ENCODE assay signal across 8 cellular contexts in genomic region chr12:122872815-122873361, GRCh38. TPM values are rescaled to one million over a fixed set of nuclear protein-coding genes. Genes with fewer than 3 reads are reported as not detected.
A peak's percentile ranks its signal among the peaks of the same experiment; 100 is the strongest.
DNase-seq lines count a peak whose midpoint lies in the region; ATAC-seq and TF ChIP-seq lines count a peak whose summit lies in the region.

No MANE protein-coding gene starts in this region.

- peaks cover 72 to 74% of the 10 kb centered on the region in 2 donors for H3K4me1 ChIP-seq in thyroid gland

- intact Hi-C loops in thyroid gland (cut with DNase I), result no loop called here

- DNase-seq in activated T-cell treated with anti-CD3 and anti-CD28 coated beads, Interleukin-2, amount 50 U/mL, for 24 hours, result peak; percentile 27
- DNase-seq in activated T-cell treated with anti-CD3 and anti-CD28 coated beads, Interleukin-2, amount 50 U/mL, for 48 hours, result no peak
- DNase-seq in memory B cell (ENCODE audit: low spot score in 2 of 2) (no peak), thyroid gland (peak; percentile 87 to 88), NCI-H748 treated with DMSO at 0.1 percent for 48 hours (lab: John Stamatoyannopoulos, UW) (no peak)
- DNase-seq in activated CD4-positive, CD25-positive, alpha-beta regulatory T cell treated with anti-CD3 and anti-CD28 coated beads, Interleukin-2, amount 50 U/mL, for 72 hours, result no peak

- H3K27me3 ChIP-seq in thyroid gland, result no peaks in the 10 kb centered on the region

- 24 to 35% methylated on average over 12 of the region's 12 CpGs for WGBS in thyroid gland, 2 donors

- no peaks in the 10 kb centered on the region for H3K9me3 Mint-ChIP-seq in activated T-cell treated with anti-CD3 and anti-CD28 coated beads, Interleukin-2, amount 50 U/mL, for 24 hours
- no peaks in the 10 kb centered on the region for H3K9me3 Mint-ChIP-seq in memory B cell

- H3K27ac Mint-ChIP-seq in activated T-cell treated with anti-CD3 and anti-CD28 coated beads, Interleukin-2, amount 50 U/mL, for 24 hours, result no peak overlapping the region
- H3K27ac Mint-ChIP-seq in memory B cell, result peak overlapping the region; percentile 74

- H3K36me3 Mint-ChIP-seq in activated T-cell treated with anti-CD3 and anti-CD28 coated beads, Interleukin-2, amount 50 U/mL, for 24 hours (ENCODE audit: low read depth), result peaks cover 45% of the 10 kb centered on the region
- peaks cover 17% of the 10 kb centered on the region for H3K36me3 Mint-ChIP-seq in memory B cell

- no peak overlapping the region for H3K4me3 ChIP-seq in thyroid gland (replicated peaks in 1 of 3)

- peak overlapping the region; percentile 47 for H3K27ac ChIP-seq in angular gyrus (ENCODE audit: low read depth, low read length)
- peak overlapping the region; percentile 88 to 92 (median 92) for H3K27ac ChIP-seq in thyroid gland

- H3K4me1 Mint-ChIP-seq in activated T-cell treated with anti-CD3 and anti-CD28 coated beads, Interleukin-2, amount 50 U/mL, for 24 hours (ENCODE audit: low read depth), result peaks cover 70% of the 10 kb centered on the region
- peaks cover 60% of the 10 kb centered on the region for H3K4me1 Mint-ChIP-seq in memory B cell

- peaks cover 17 to 24% of the 10 kb centered on the region in 2 donors for H3K36me3 ChIP-seq in thyroid gland

- TF ChIP-seq POLR2A in thyroid gland (IDR thresholded peaks at IDR 0.05), result peak in 1 of 2 donors; percentile 31

- peaks cover 6% of the 10 kb centered on the region for H3K27me3 Mint-ChIP-seq in activated T-cell treated with anti-CD3 and anti-CD28 coated beads, Interleukin-2, amount 50 U/mL, for 24 hours
- H3K27me3 Mint-ChIP-seq in memory B cell, result no peaks in the 10 kb centered on the region

- H3K9me3 ChIP-seq in thyroid gland, result no peaks in the 10 kb centered on the region

- no peak for ATAC-seq in memory B cell (ENCODE audit: low read depth)
- ATAC-seq in GM21825 (IDR thresholded peaks at IDR 0.05; ENCODE audit: unreplicated experiment), result no peak

- TF ChIP-seq CTCF in thyroid gland (IDR thresholded peaks at IDR 0.05), result no peak

- peak overlapping the region; percentile 51 for H3K4me3 Mint-ChIP-seq in activated T-cell treated with anti-CD3 and anti-CD28 coated beads, Interleukin-2, amount 50 U/mL, for 24 hours
- H3K4me3 Mint-ChIP-seq in memory B cell, result peak overlapping the region; percentile 9

RNA-seq across cellular contexts. Expression of gene VPS37B, which starts 23.0 kb away (rescaled TPM):
- total RNA-seq in thyroid gland, result 10 to 100 TPM; 35.6 to 66.1 (median 63.5) TPM

RNA-seq across cellular contexts. Expression of gene HIP1R, which starts 37.6 kb away (rescaled TPM):
- 10 to 100 TPM; 50.2 to 92.7 (median 56.2) TPM for total RNA-seq in thyroid gland

Comparison
In these comparisons a context has a peak if more than half of its experiments do, and no peak if none do; other contexts are left out.
1. DNase-seq: peak in activated T-cell treated with anti-CD3 and anti-CD28 coated beads, Interleukin-2, amount 50 U/mL, for 24 hours (single experiment) and thyroid gland (2 of 2); none in activated T-cell treated with anti-CD3 and anti-CD28 coated beads, Interleukin-2, amount 50 U/mL, for 48 hours (0 of 2), memory B cell (0 of 2), activated CD4-positive, CD25-positive, alpha-beta regulatory T cell treated with anti-CD3 and anti-CD28 coated beads, Interleukin-2, amount 50 U/mL, for 72 hours (single experiment) and NCI-H748 treated with DMSO at 0.1 percent for 48 hours (single experiment).